ENCODE assay signal across 23 cellular contexts in the genomic region with DNA sequence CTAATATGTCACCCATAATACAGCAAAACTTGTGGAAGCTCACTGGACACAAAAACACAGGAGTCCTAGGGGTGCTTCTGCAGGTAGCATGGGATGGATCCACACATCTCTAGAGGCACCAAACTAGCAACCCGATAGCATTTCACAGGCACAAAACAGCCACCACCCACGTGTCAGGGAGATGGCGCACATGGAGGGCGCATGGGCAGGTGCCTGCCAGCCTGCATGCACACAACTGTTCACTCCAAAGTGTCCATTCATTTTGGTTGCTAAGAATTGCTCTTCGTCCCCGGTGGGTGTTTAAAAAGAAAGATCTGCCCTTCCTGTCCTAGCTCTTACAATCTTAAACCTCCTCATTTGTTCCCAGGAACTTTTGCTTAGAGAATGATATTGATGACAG.
DNase-seq lines count a peak whose midpoint lies in the region; ATAC-seq and TF ChIP-seq lines count a peak whose summit lies in the region.
"Had no signal": no experiment of that assay in that cellular context is flagged by ENCODE, and none has a peak within 500 bp of the region (broad histone marks: within the 10 kb centered on the region; RNA-seq: fewer than 3 reads in every experiment).

No MANE protein-coding gene starts in this region.

- H4K8ac ChIP-seq in IMR-90 (ENCODE audit: low read depth in 2 of 2, low read length in 2 of 2), result no peak overlapping the region

- H3K9ac ChIP-seq in IMR-90 (ENCODE audit: low read depth, low read length), result no peak overlapping the region
- H3K9ac ChIP-seq: BLaER1 treated with 17β-estradiol and CSF1 and Interleukin-3, amounts not matched to agents 10 nM and 100 nM had no signal

- no peak overlapping the region for H2BK20ac ChIP-seq in IMR-90 (ENCODE audit: low read depth, low read length)

- DNase-seq in activated CD8-positive, alpha-beta memory T cell treated with anti-CD3 and anti-CD28 coated beads for 24 hours, result peak; percentile 15
- no peak for DNase-seq in activated CD8-positive, alpha-beta memory T cell treated with anti-CD3 and anti-CD28 coated beads, Interleukin-2, amount 50 U/mL, for 48 hours
- no peak for DNase-seq in IMR-90
- DNase-seq in mesenteric fat pad (ENCODE audit: low spot score), result peak; percentile 24
- DNase-seq in ureter (ENCODE audit: low spot score), result peak; percentile 19
- no peak for DNase-seq in activated CD4-positive, CD25-positive, alpha-beta regulatory T cell (lab: John Stamatoyannopoulos, UW)
- no peak for DNase-seq in GM13976 (ENCODE audit: low spot score)
- DNase-seq in NCI-H526 (lab: John Stamatoyannopoulos, UW), result no peak
- DNase-seq: ACHN; AML-193; BE2C; CD4-positive, alpha-beta T cell; CD8-positive, alpha-beta memory T cell; DMS 273 treated with DMSO at 0.1 percent for 48 hours; DMS79; EL; GDM1; HFFc6 had no signal

- H2BK5ac ChIP-seq in IMR-90 (ENCODE audit: low read depth, low read length, poor library complexity, severe bottlenecking), result no peak overlapping the region

- no peak overlapping the region for H3K4ac ChIP-seq in IMR-90 (ENCODE audit: low read depth, low read length)

- H3K79me1 ChIP-seq in IMR-90 (ENCODE audit: low read depth in 1 of 2, low read length in 2 of 2), result no peaks in the 10 kb centered on the region

- ATAC-seq in IMR-90 (ENCODE audit: low read depth), result no peak
- ATAC-seq: GM12878, GM23338 had no signal

- H3K14ac ChIP-seq in IMR-90 (replicated peaks; ENCODE audit: low read depth, low read length), result no peak overlapping the region

- TF ChIP-seq CTCF in IMR-90 (conservative IDR thresholded peaks at IDR 0.05; ENCODE audit: low read depth, low read length), result no peak
- TF ChIP-seq CTCF in GM13976 (IDR thresholded peaks at IDR 0.05; ENCODE audit: borderline replicate concordance, control extremely low read depth, extremely low read depth, insufficient read depth, missing control alignments), result no peak

- no peak overlapping the region for H3K56ac ChIP-seq in IMR-90 (ENCODE audit: extremely low read depth, insufficient read depth, low read length)

- no peak for TF ChIP-seq RAD21 in IMR-90 (IDR thresholded peaks at IDR 0.05; ENCODE audit: low read length)

- H3K18ac ChIP-seq in IMR-90 (ENCODE audit: low read depth, low read length), result no peak overlapping the region

- no peak overlapping the region for H3K23ac ChIP-seq in IMR-90 (ENCODE audit: low read depth, low read length)

- no peaks in the 10 kb centered on the region for H3K9me1 ChIP-seq in IMR-90 (ENCODE audit: insufficient read depth, low read length)

- H4K91ac ChIP-seq in IMR-90 (ENCODE audit: insufficient read depth, low read depth, low read length), result no peak overlapping the region

- H3K9me3 ChIP-seq in IMR-90 (ENCODE audit: control insufficient read depth, insufficient read depth, low read length), result no peaks in the 10 kb centered on the region; the same call in none of the 2 replicates
- H3K9me3 ChIP-seq: BE2C, HAP-1 had no signal

- H2AK9ac ChIP-seq in IMR-90 (replicated peaks; ENCODE audit: low read depth, low read length, poor library complexity), result no peak overlapping the region

- H3K4me1 ChIP-seq in IMR-90 (ENCODE audit: control insufficient read depth, insufficient read depth, low read length), result peaks cover 3% of the 10 kb centered on the region; the same call in 1 of the 2 replicates
- H3K4me1 ChIP-seq: BE2C, HAP-1 had no signal

- whole genome bisulfite sequencing in IMR-90 (ENCODE audit: extremely low coverage in 2 of 2, insufficient read length in 1 of 2), 2 experiments, result 100% methylated on average over 1 of the region's 6 CpGs; no CpG with 5 or more reads in 1 of the 2 experiments

- POLR2A ChIA-PET in IMR-90 (lab: Charles Lee; ENCODE audit: unreplicated experiment), result no interaction called here

- BruUV-seq in IMR-90 (replicated peaks; lab: Mats Ljungman, UMichigan), result no TSS peak

- no peak overlapping the region for H2BK120ac ChIP-seq in IMR-90 (ENCODE audit: low read depth, low read length)

- H2BK15ac ChIP-seq in IMR-90 (ENCODE audit: low read depth, low read length), result no peak overlapping the region

- H3K4me2 ChIP-seq in IMR-90 (ENCODE audit: low read depth, low read length), result no peak overlapping the region
- H3K4me2 ChIP-seq: GM23338 had no signal

- H3K36me3 ChIP-seq in IMR-90 (ENCODE audit: control insufficient read depth, insufficient read depth, low read length), result no peaks in the 10 kb centered on the region
- H3K36me3 ChIP-seq: BE2C; BLaER1 treated with 17β-estradiol and CSF1 and Interleukin-3, amounts not matched to agents 10 nM and 100 nM; HAP-1 had no signal

- no peak overlapping the region for H3K4me3 ChIP-seq in IMR-90 (ENCODE audit: insufficient read depth, low read depth, low read length)
- H3K4me3 ChIP-seq: BLaER1 treated with 17β-estradiol and CSF1 and Interleukin-3, amounts not matched to agents 10 nM and 100 nM; GM12878; GM23338; HAP-1 had no signal

- CTCF ChIA-PET in IMR-90 (lab: Yijun Ruan, JAX), result no interaction called here

- peak overlapping the region; percentile 15 for H2AFZ ChIP-seq in IMR-90 (replicated peaks; ENCODE audit: low read length, poor library complexity)
- H2AFZ ChIP-seq: GM23338 had no signal

- dilution Hi-C loops in IMR-90 (cut with HindIII; ENCODE audit: low sequenced_read_pairs, unreplicated experiment), result no loop called here

- H3K27me3 ChIP-seq in IMR-90 (ENCODE audit: control insufficient read depth, insufficient read depth, low read length), result peaks cover 35% of the 10 kb centered on the region
- H3K27me3 ChIP-seq: BE2C; BLaER1 treated with 17β-estradiol and CSF1 and Interleukin-3, amounts not matched to agents 10 nM and 100 nM had no signal

- no peaks in the 10 kb centered on the region for H4K20me1 ChIP-seq in IMR-90 (ENCODE audit: insufficient read depth, low read length)
- H4K20me1 ChIP-seq: BLaER1 treated with 17β-estradiol and CSF1 and Interleukin-3, amounts not matched to agents 10 nM and 100 nM had no signal

- TF ChIP-seq POLR2A in IMR-90 (IDR thresholded peaks at IDR 0.05; ENCODE audit: low read depth, low read length), result no peak

- no peak overlapping the region for H2AK5ac ChIP-seq in IMR-90 (ENCODE audit: low read depth, low read length)

- intact Hi-C loops in IMR-90 (cut with micrococcal nuclease), result no loop called here

- H3K27ac ChIP-seq in IMR-90 (ENCODE audit: insufficient read depth, low read length), result no peak overlapping the region
- H3K27ac ChIP-seq: 22Rv1; BLaER1 treated with 17β-estradiol and CSF1 and Interleukin-3, amounts not matched to agents 10 nM and 100 nM had no signal

- no peak overlapping the region for H4K5ac ChIP-seq in IMR-90 (ENCODE audit: low read depth, low read length)

- in situ Hi-C loops in IMR-90 (cut with MboI; ENCODE audit: low sequenced_read_pairs) (loop anchor here (25.0 kb wide), 1 partner anchor 747 kb away; the partner anchor contains the start of gene ABHD12), GM13976 (cut with MboI; ENCODE audit: low sequenced_read_pairs, unreplicated experiment) (no loop called here)

TF ChIP-seq in IMR-90, 13 proteins besides CTCF, POLR2A, EP300 and RAD21:
- no peak for TF ChIP-seq SMC3 (IDR thresholded peaks at IDR 0.05; ENCODE audit: low read depth, low read length)
- TF ChIP-seq, protein P1, sequence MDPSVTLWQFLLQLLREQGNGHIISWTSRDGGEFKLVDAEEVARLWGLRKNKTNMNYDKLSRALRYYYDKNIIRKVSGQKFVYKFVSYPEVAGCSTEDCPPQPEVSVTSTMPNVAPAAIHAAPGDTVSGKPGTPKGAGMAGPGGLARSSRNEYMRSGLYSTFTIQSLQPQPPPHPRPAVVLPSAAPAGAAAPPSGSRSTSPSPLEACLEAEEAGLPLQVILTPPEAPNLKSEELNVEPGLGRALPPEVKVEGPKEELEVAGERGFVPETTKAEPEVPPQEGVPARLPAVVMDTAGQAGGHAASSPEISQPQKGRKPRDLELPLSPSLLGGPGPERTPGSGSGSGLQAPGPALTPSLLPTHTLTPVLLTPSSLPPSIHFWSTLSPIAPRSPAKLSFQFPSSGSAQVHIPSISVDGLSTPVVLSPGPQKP (IDR thresholded peaks at IDR 0.05; ENCODE audit: borderline replicate concordance, low read depth, low read length), result no peak
- no peak for TF ChIP-seq MAFK (IDR thresholded peaks at IDR 0.05; ENCODE audit: low read depth, low read length)
- TF ChIP-seq MAZ (IDR thresholded peaks at IDR 0.05; ENCODE audit: borderline replicate concordance, low read depth, low read length), result no peak
TF ChIP-seq in IMR-90: peak in this region for 0.

Comparison
In these comparisons a context has a peak if more than half of its experiments do, and no peak if none do; other contexts are left out.
1. DNase-seq: peak in activated CD8-positive, alpha-beta memory T cell treated with anti-CD3 and anti-CD28 coated beads for 24 hours (single experiment), mesenteric fat pad (single experiment) and ureter (single experiment); none in activated CD8-positive, alpha-beta memory T cell treated with anti-CD3 and anti-CD28 coated beads, Interleukin-2, amount 50 U/mL, for 48 hours (single experiment), IMR-90 (single experiment), activated CD4-positive, CD25-positive, alpha-beta regulatory T cell (0 of 4), GM13976 (single experiment) and NCI-H526 (0 of 2).